Comparison of ENCODE assay signal across 20 cellular contexts in the genomic region with DNA sequence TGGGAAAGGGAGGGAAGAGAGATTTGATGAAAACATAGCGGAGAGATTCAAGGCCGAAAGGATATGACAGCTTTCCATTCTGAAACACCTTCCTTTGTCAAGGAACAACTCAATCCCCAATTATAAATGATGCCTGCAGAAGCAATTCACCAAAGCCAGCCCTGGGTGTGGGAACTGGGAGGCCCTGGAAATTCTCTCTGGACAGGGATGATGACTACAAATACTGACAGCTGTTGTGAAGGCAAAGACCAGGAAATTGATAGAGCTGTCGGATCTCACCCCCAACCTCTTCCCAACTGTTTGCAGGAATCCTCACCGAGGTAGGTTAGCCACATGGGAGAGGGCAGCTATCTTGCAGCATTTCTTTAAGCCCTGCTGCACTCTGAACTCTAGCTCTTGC. TPM values are rescaled to one million over a fixed set of nuclear protein-coding genes. Genes with fewer than 3 reads are reported as not detected.
DNase-seq lines count a peak whose midpoint lies in the region; TF ChIP-seq lines count a peak whose summit lies in the region.
"Had no signal": no experiment of that assay in that cellular context is flagged by ENCODE, and none has a peak within 500 bp of the region (broad histone marks: within the 10 kb centered on the region; RNA-seq: fewer than 3 reads in every experiment).

No MANE protein-coding gene starts in this region.

- H3K9me3 Mint-ChIP-seq in nephron (peaks cover 19% of the 10 kb centered on the region), progenitor cell of endocrine pancreas (ENCODE audit: low read depth) (peaks cover 26% of the 10 kb centered on the region)

- H3K27ac ChIP-seq in ascending aorta (peak overlapping the region; percentile 72 to 73), esophagus squamous epithelium (peak overlapping the region in 3 of 4 donors; percentile 57 to 74 (median 60)), tibial artery (peak overlapping the region; percentile 48 to 80), RWPE1 (no peak overlapping the region)
- H3K27ac ChIP-seq: neural progenitor cell had no signal

- H3K9me3 ChIP-seq in ascending aorta: peaks cover 3% of the 10 kb centered on the region in 2 donors
- peaks cover 0 to 7% (median under 1%) of the 10 kb centered on the region in 3 donors for H3K9me3 ChIP-seq in esophagus squamous epithelium
- H3K9me3 ChIP-seq in tibial artery: peaks cover 0 to 2% (median 0%) of the 10 kb centered on the region in 3 donors

- TF ChIP-seq POLR2A in esophagus squamous epithelium (IDR thresholded peaks at IDR 0.05): no peak

- H3K4me3 ChIP-seq in ascending aorta (no peak overlapping the region), esophagus squamous epithelium (no peak overlapping the region), tibial artery (no peak overlapping the region)
- H3K4me3 ChIP-seq: neural progenitor cell had no signal

- peaks cover 47% of the 10 kb centered on the region for H3K36me3 Mint-ChIP-seq in nephron (ENCODE audit: low read depth)
- H3K36me3 Mint-ChIP-seq in progenitor cell of endocrine pancreas (ENCODE audit: insufficient read depth): peaks cover 25% of the 10 kb centered on the region
- H3K36me3 Mint-ChIP-seq: memory B cell; stimulated activated memory B cell treated with anti-CD40 and anti-IgM and Interleukin-4, amounts not matched to agents 10 μg/mL and 1 μg/mL and 100 μg/mL, for 72 hours had no signal

- 49 to 59% methylated on average over 2 to 3 of the region's 4 CpGs for WGBS in esophagus squamous epithelium, 2 donors

- CTCF ChIA-PET in RWPE1 (lab: Yijun Ruan, JAX): no interaction called here

- H3K27ac Mint-ChIP-seq in nephron (peak overlapping the region; percentile 71 to 90 (median 75)), progenitor cell of endocrine pancreas (no peak overlapping the region)
- H3K27ac Mint-ChIP-seq: activated CD4-positive, alpha-beta T cell treated with anti-CD3 and anti-CD28 coated beads, Interleukin-2, amount 10 ng/mL, durations not matched to agents 24 days and 14 days; endodermal cell; memory B cell; neural progenitor cell; stimulated activated memory B cell treated with anti-CD40 and anti-IgM and Interleukin-4, amounts not matched to agents 10 μg/mL and 1 μg/mL and 100 μg/mL, for 72 hours had no signal

- no peak for DNase-seq in ascending aorta (ENCODE audit: low spot score in 2 of 2)
- DNase-seq in esophagus squamous epithelium (lab: John Stamatoyannopoulos, UW): no peak
- no peak for DNase-seq in tibial artery
- no peak for DNase-seq in RWPE1 (ENCODE audit: low spot score)
- DNase-seq in progenitor cell of endocrine pancreas (ENCODE audit: low spot score, unreplicated experiment): no peak
- DNase-seq in NCI-H2171 treated with DMSO at 0.1 percent for 48 hours (lab: John Stamatoyannopoulos, UW): no peak
- DNase-seq: activated CD4-positive, alpha-beta T cell treated with anti-CD3 and anti-CD28 coated beads, Interleukin-2, amount 10 ng/mL, durations not matched to agents 24 days and 14 days; activated CD8-positive, alpha-beta memory T cell treated with anti-CD3 and anti-CD28 coated beads, Interleukin-2, amount 50 U/mL, for 4 hours; activated effector memory CD4-positive, alpha-beta T cell treated with anti-CD3 and anti-CD28 coated beads, Interleukin-2, amount 50 U/mL, for 16 hours; cerebellar nuclear complex; endodermal cell; KBM-7; NCI-H1930; NCI-H510A treated with DMSO at 0.1 percent for 48 hours; T-helper 1 cell had no signal

- H3K4me1 Mint-ChIP-seq in nephron (peaks cover 27% of the 10 kb centered on the region), progenitor cell of endocrine pancreas (ENCODE audit: low read depth) (peaks cover 6% of the 10 kb centered on the region)
- H3K4me1 Mint-ChIP-seq: activated CD4-positive, alpha-beta T cell treated with anti-CD3 and anti-CD28 coated beads, Interleukin-2, amount 10 ng/mL, durations not matched to agents 24 days and 14 days; memory B cell; stimulated activated memory B cell treated with anti-CD40 and anti-IgM and Interleukin-4, amounts not matched to agents 10 μg/mL and 1 μg/mL and 100 μg/mL, for 72 hours had no signal

- peak overlapping the region in 1 of 3 experiments; percentile 2 for H3K4me3 Mint-ChIP-seq in nephron
- no peak overlapping the region for H3K4me3 Mint-ChIP-seq in progenitor cell of endocrine pancreas (ENCODE audit: low read depth)
- H3K4me3 Mint-ChIP-seq: activated CD4-positive, alpha-beta T cell treated with anti-CD3 and anti-CD28 coated beads, Interleukin-2, amount 10 ng/mL, durations not matched to agents 24 days and 14 days; endodermal cell; memory B cell; neural progenitor cell; stimulated activated memory B cell treated with anti-CD40 and anti-IgM and Interleukin-4, amounts not matched to agents 10 μg/mL and 1 μg/mL and 100 μg/mL, for 72 hours; type B pancreatic cell had no signal

- H3K4me1 ChIP-seq in ascending aorta (peaks cover 7 to 34% of the 10 kb centered on the region in 2 donors), esophagus squamous epithelium (peaks cover 0 to 27% (median 4%) of the 10 kb centered on the region in 3 donors), tibial artery (peaks cover 0 to 40% (median 21%) of the 10 kb centered on the region in 4 donors)
- H3K4me1 ChIP-seq: neural progenitor cell had no signal

- intact Hi-C loops in ascending aorta (cut with DNase I) (loop anchor here (5.0 to 10.0 kb wide), 4 partner anchors 39 to 386 kb away; a partner anchor contains a TSS), esophagus squamous epithelium (cut with DNase I) (no loop called here), tibial artery (cut with DNase I; ENCODE audit: low total_unique reads) (no loop called here)

- TF ChIP-seq CTCF in ascending aorta (IDR thresholded peaks at IDR 0.05): no peak
- TF ChIP-seq CTCF in esophagus squamous epithelium (IDR thresholded peaks at IDR 0.05): no peak
- TF ChIP-seq CTCF in nephron (IDR thresholded peaks at IDR 0.05; ENCODE audit: unreplicated experiment in 3 of 3): no peak
- no peak for TF ChIP-seq CTCF in tibial artery (IDR thresholded peaks at IDR 0.05)
- TF ChIP-seq CTCF in RWPE1 (conservative IDR thresholded peaks at IDR 0.05; ENCODE audit: low read depth): no peak
- TF ChIP-seq CTCF in progenitor cell of endocrine pancreas (IDR thresholded peaks at IDR 0.05; ENCODE audit: unreplicated experiment): no peak

- H3K27me3 Mint-ChIP-seq in nephron (ENCODE audit: low read depth) (no peaks in the 10 kb centered on the region), progenitor cell of endocrine pancreas (no peaks in the 10 kb centered on the region)
- H3K27me3 Mint-ChIP-seq: activated CD4-positive, alpha-beta T cell treated with anti-CD3 and anti-CD28 coated beads, Interleukin-2, amount 10 ng/mL, durations not matched to agents 24 days and 14 days had no signal

- no peaks in the 10 kb centered on the region for H3K27me3 ChIP-seq in ascending aorta
- no peaks in the 10 kb centered on the region for H3K27me3 ChIP-seq in esophagus squamous epithelium
- no peaks in the 10 kb centered on the region for H3K27me3 ChIP-seq in tibial artery
- H3K27me3 ChIP-seq: neural progenitor cell had no signal

- POLR2A ChIA-PET in RWPE1 (lab: Yijun Ruan, JAX; ENCODE audit: low non-redundant PET): no interaction called here

- peaks cover 0 to 5% of the 10 kb centered on the region in 2 donors for H3K36me3 ChIP-seq in ascending aorta
- H3K36me3 ChIP-seq in esophagus squamous epithelium: peaks cover 0 to 4% (median 0%) of the 10 kb centered on the region in 3 donors
- peaks cover 1 to 6% (median 3%) of the 10 kb centered on the region in 3 donors for H3K36me3 ChIP-seq in tibial artery
- H3K36me3 ChIP-seq: neural progenitor cell had no signal

RNA-seq across cellular contexts. Expression of a gene that starts 54.3 kb away (rescaled TPM):
- total RNA-seq in ascending aorta (8.7 TPM), esophagus squamous epithelium (10 to 100 TPM in 1 of 4 donors, 1 to 10 TPM in 2, under 1 TPM in 1; 0.91 to 13.9 (median 5.7) TPM), progenitor cell of endocrine pancreas (13.2 and 14.1 TPM in 2 replicates)
- total RNA-seq: activated CD4-positive, alpha-beta T cell treated with anti-CD3 and anti-CD28 coated beads, Interleukin-2, amount 10 ng/mL, durations not matched to agents 24 days and 14 days had no signal
